1 cellular context compared by ENCODE assay signal in genomic region chr19:7395793-7396192, GRCh38.
TF ChIP-seq lines count a peak whose summit lies in the region.

No MANE protein-coding gene starts in this region.

TF ChIP-seq in HCT116, 20 proteins besides CTCF, POLR2A, EP300 and RAD21 (continued from another document):
- TF ChIP-seq REST (IDR thresholded peaks at IDR 0.05; ENCODE audit: low read depth) = no peak
- no peak for TF ChIP-seq ZNF274 (IDR thresholded peaks at IDR 0.05; ENCODE audit: low read depth, low read length)
- no peak for TF ChIP-seq ELF1 (IDR thresholded peaks at IDR 0.05; ENCODE audit: borderline replicate concordance, low read depth)
